ENCODE assay signal across 22 cellular contexts in the genomic region with DNA sequence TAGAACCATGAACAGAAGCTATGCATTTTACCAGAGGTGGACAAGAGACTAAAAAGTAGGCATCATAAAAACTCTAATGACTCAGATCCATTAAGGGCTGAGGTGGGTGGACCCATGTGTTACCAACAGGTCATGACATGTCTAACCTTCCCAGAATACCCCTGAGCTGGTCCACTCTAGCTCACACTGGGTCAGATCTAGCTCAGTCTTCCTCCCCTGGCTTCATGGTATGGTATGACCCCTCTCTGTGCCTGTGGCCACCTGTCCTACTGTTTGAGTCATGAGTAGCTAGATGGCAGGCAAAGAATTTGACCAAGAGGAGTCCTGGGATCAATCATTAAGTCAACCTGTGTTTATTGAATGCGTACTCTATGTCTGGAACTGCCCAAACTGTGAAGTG.
"Had no signal": no experiment of that assay in that cellular context is flagged by ENCODE, and none has a peak within 500 bp of the region (broad histone marks: within the 10 kb centered on the region; RNA-seq: fewer than 3 reads in every experiment).

No MANE protein-coding gene starts in this region.

- DNase-seq: MV-4-11, NCI-H1048, NCI-H1105, NCI-H1417, NCI-H1436 treated with DMSO at 0.1 percent for 48 hours, NCI-H187 treated with DMSO at 0.1 percent for 48 hours, NCI-H2029 treated with DMSO at 0.1 percent for 48 hours, NCI-H345, NCI-H446 treated with DMSO at 0.1 percent for 48 hours, NCI-H510A treated with DMSO at 0.1 percent for 48 hours, NCI-H526, Right ventricle myocardium superior, RPMI8226, SIG-M5 had no signal

- H3K4me3 Mint-ChIP-seq: IgD-negative memory B cell had no signal

- H3K4me1 ChIP-seq: SJSA1 had no signal

- FAIRE-seq: HTR-8/SVneo, K562, RCC 7860 had no signal

- H3K36me3 Mint-ChIP-seq: IgD-negative memory B cell had no signal

- H3K4me1 Mint-ChIP-seq: IgD-negative memory B cell had no signal

- H3K4me2 ChIP-seq: KMS-11 had no signal

- H3K27ac ChIP-seq: HL-60, KMS-11, SJSA1, SK-N-MC had no signal

- H3K36me3 ChIP-seq: SJSA1 had no signal

- H3K27me3 ChIP-seq: SJSA1 had no signal

- H3K27ac Mint-ChIP-seq: IgD-negative memory B cell had no signal

- H3K9ac ChIP-seq: KMS-11 had no signal

- H3K4me3 ChIP-seq: K562, SJSA1, SK-N-MC had no signal

- ATAC-seq: K562 had no signal

- H3K9me3 ChIP-seq: SJSA1 had no signal
